ENCODE assay signal across 8 cellular contexts in the genomic region with DNA sequence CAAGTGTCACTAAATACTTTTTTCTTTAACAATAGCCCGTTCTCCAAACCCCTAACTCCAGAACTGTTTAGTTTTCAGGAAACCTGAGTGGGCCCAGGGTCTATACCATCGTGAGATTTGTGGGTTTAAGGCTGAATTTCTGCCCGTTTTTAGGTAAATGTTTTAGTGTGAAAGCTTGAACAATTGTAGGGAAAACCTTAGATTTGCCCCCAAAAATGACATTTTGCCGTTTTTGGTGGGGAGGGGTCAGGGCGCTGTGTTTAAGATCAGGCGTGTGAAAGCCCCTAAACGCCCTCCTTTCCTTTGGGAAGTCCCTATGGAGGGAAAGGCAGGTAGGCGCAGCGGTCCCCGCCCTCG. TPM values are rescaled to one million over a fixed set of nuclear protein-coding genes. Genes with fewer than 3 reads are reported as not detected.
DNase-seq lines count a peak whose midpoint lies in the region; ATAC-seq and TF ChIP-seq lines count a peak whose summit lies in the region.

No MANE protein-coding gene starts in this region.

- H3K27ac ChIP-seq in right atrium auricular region = peak overlapping the region; percentile 88 to 92
- peak overlapping the region; percentile 53 to 72 for H3K27ac ChIP-seq in lung (ENCODE audit: low read depth in 1 of 2, low read length in 1 of 2)
- H3K27ac ChIP-seq in urinary bladder (ENCODE audit: low read depth) = no peak overlapping the region

- WGBS in lung, 2 donors = 0 to 1% methylated on average over 10 to 11 of the region's 11 CpGs
- WGBS in urinary bladder = 1% methylated on average over 11 of the region's 11 CpGs

- no peaks in the 10 kb centered on the region for H3K9me3 ChIP-seq in right atrium auricular region
- no peaks in the 10 kb centered on the region for H3K9me3 ChIP-seq in adipocyte (ENCODE audit: control insufficient read depth, low read length)
- peaks cover 0 to 1% of the 10 kb centered on the region in 2 donors for H3K9me3 ChIP-seq in lung (ENCODE audit: control insufficient read depth in 2 of 2, insufficient read depth in 1 of 2, low read length in 1 of 2)

- peak overlapping the region; percentile 89 for H3K9ac ChIP-seq in adipocyte (ENCODE audit: low read length)

- TF ChIP-seq CTCF in right atrium auricular region (IDR thresholded peaks at IDR 0.05) (no peak), lung (IDR thresholded peaks at IDR 0.05; ENCODE audit: control extremely low read depth, extremely low read depth) (no peak)

- ATAC-seq in Right ventricle myocardium inferior (no peak), lung (ENCODE audit: insufficient read depth, low FRiP score) (no peak)

- H3K27me3 ChIP-seq in right atrium auricular region (no peaks in the 10 kb centered on the region), adipocyte (replicated peaks; ENCODE audit: control insufficient read depth, insufficient read depth, low read length) (no peaks in the 10 kb centered on the region), lung (ENCODE audit: control insufficient read depth, insufficient read depth) (no peaks in the 10 kb centered on the region)

- intact Hi-C loops in Right ventricle myocardium inferior (cut with DNase I) = loop anchor here (5.0 kb wide), 2 partner anchors 121 to 186 kb away; partner anchors contain the start of genes KLHL28 and TOGARAM1

- H3K4me1 ChIP-seq in right atrium auricular region (peaks cover 0 to 27% of the 10 kb centered on the region in 2 donors), adipocyte (ENCODE audit: control insufficient read depth, insufficient read depth, low read length) (peaks cover 35% of the 10 kb centered on the region), lung (ENCODE audit: control insufficient read depth in 2 of 2, insufficient read depth in 2 of 2, low read length in 2 of 2) (peaks cover 1 to 14% of the 10 kb centered on the region in 2 donors), urinary bladder (ENCODE audit: insufficient read depth) (peaks cover 1% of the 10 kb centered on the region)

- H3K4me3 ChIP-seq in right atrium auricular region = peak overlapping the region; percentile 69 to 79
- peak overlapping the region; percentile 97 for H3K4me3 ChIP-seq in adipocyte (ENCODE audit: low read length)
- peak overlapping the region; percentile 54 for H3K4me3 ChIP-seq in lung
- H3K4me3 ChIP-seq in urinary bladder (ENCODE audit: low read depth, low read length) = peak overlapping the region; percentile 73

- H3K36me3 ChIP-seq in right atrium auricular region = no peaks in the 10 kb centered on the region
- H3K36me3 ChIP-seq in adipocyte (ENCODE audit: control insufficient read depth, insufficient read depth, low read length, severe bottlenecking) = no peaks in the 10 kb centered on the region
- H3K36me3 ChIP-seq in lung (ENCODE audit: control insufficient read depth in 2 of 2, insufficient read depth in 2 of 2, low read length in 2 of 2) = peaks cover 0 to 1% of the 10 kb centered on the region in 2 donors
- H3K36me3 ChIP-seq in urinary bladder (ENCODE audit: insufficient read depth) = no peaks in the 10 kb centered on the region

- DNase-seq in right atrium auricular region (ENCODE audit: low spot score) (no peak), Right ventricle myocardium inferior (ENCODE audit: missing footprints) (no peak), adipocyte (ENCODE audit: low read depth) (no peak), lung (ENCODE audit: low spot score) (no peak), anterior cingulate cortex (lab: John Stamatoyannopoulos, UW) (no peak), occipital lobe (lab: John Stamatoyannopoulos, UW) (no peak), NCI-H187 (lab: John Stamatoyannopoulos, UW) (no peak)

RNA-seq across cellular contexts. Expression of gene PRPF39, which starts 0.3 kb away (rescaled TPM):
- total RNA-seq in right atrium auricular region (1 to 10 TPM; 7.8 to 8.0 TPM), Right ventricle myocardium inferior (10.5 TPM), lung (10 to 100 TPM; 23.7 to 79.7 TPM), urinary bladder (75.7 TPM), occipital lobe (65.8 TPM)
- polyA plus RNA-seq in lung (10 to 100 TPM; 10.9 to 35.7 TPM), urinary bladder (15.7 TPM)

RNA-seq across cellular contexts. Expression of gene FKBP3, which starts 50.7 kb away (rescaled TPM):
- total RNA-seq in right atrium auricular region = 10 to 100 TPM; 45.5 to 72.3 TPM
- 121 TPM for total RNA-seq in Right ventricle myocardium inferior
- 10 to 100 TPM; 30.6 to 41.9 TPM for total RNA-seq in lung
- 10 to 100 TPM; 40.1 to 76.5 TPM for polyA plus RNA-seq in lung
- total RNA-seq in urinary bladder = 53.9 TPM
- 51.0 TPM for polyA plus RNA-seq in urinary bladder
- 97.9 TPM for total RNA-seq in occipital lobe

RNA-seq across cellular contexts. Expression of gene FANCM, which starts 52.1 kb away (rescaled TPM):
- total RNA-seq in right atrium auricular region (1 to 10 TPM; 1.9 to 3.9 TPM), Right ventricle myocardium inferior (3.5 TPM), lung (10 to 100 TPM in 1 of 2 donors, 1 to 10 TPM in 1; 5.0 to 13.6 TPM), urinary bladder (23.3 TPM), occipital lobe (12.5 TPM)
- polyA plus RNA-seq in lung (1 to 10 TPM in 1 of 2 donors, under 1 TPM in 1; 0.88 to 3.6 TPM), urinary bladder (2.2 TPM)
